20 cellular contexts compared by ENCODE assay signal in the genomic region with DNA sequence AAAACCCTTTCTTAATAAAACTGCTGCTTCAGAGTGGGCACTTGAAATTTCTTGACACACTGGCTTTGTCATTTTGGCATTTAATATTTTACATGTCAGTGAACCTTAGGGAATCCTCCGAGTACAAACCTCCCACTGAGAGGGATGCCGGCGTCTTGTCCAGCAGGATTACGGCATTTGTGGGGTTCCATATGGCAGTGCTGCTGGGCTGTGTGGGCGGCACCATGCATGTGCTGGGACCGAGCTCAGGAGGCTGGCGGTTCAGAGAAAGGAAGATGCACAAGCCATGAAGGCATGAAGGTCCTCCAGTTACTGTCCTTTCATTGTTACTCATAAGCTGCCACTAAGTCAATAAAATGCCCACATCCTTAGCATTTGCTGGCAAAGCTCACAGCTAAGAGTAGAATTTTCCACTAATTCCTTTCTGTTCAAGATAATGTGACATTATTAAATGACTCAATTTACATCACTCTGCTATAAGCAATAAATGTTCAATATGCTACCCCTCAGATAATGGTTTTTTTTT.
"Had no signal": no experiment of that assay in that cellular context is flagged by ENCODE, and none has a peak within 500 bp of the region (broad histone marks: within the 10 kb centered on the region; RNA-seq: fewer than 3 reads in every experiment).

No MANE protein-coding gene starts in this region.

- H3K27me3 Mint-ChIP-seq: activated B cell treated with CpG ODN at 0.5 μM for 24 hours; stimulated activated memory B cell treated with anti-CD40 and anti-IgM and Interleukin-4, amounts not matched to agents 10 μg/mL and 1 μg/mL and 100 μg/mL, for 72 hours had no signal

- H3K36me3 ChIP-seq: heart left ventricle, neutrophil, pancreas, right lobe of liver, uterus had no signal

- H3K4me3 Mint-ChIP-seq: activated B cell treated with CpG ODN at 0.5 μM for 24 hours; activated T-cell treated with anti-CD3 and anti-CD28 coated beads, Interleukin-2, amount 50 U/mL, for 72 hours; nephron; stimulated activated memory B cell treated with anti-CD40 and anti-IgM and Interleukin-4, amounts not matched to agents 10 μg/mL and 1 μg/mL and 100 μg/mL, for 72 hours had no signal

- H3K27ac ChIP-seq: epithelial cell of prostate, heart left ventricle, neutrophil, pancreas, right lobe of liver, testis, uterus had no signal

- H3K27ac Mint-ChIP-seq: activated T-cell treated with anti-CD3 and anti-CD28 coated beads, Interleukin-2, amount 50 U/mL, for 72 hours; nephron had no signal

- H3K4me3 ChIP-seq: heart left ventricle, pancreas, right lobe of liver, testis, uterus had no signal

- H3K9me3 Mint-ChIP-seq: activated B cell treated with CpG ODN at 0.5 μM for 24 hours; stimulated activated memory B cell treated with anti-CD40 and anti-IgM and Interleukin-4, amounts not matched to agents 10 μg/mL and 1 μg/mL and 100 μg/mL, for 72 hours had no signal

- ATAC-seq: heart left ventricle; left cardiac atrium; pancreas; right lobe of liver; stimulated activated memory B cell treated with anti-CD40 and anti-IgM and Interleukin-4, amounts not matched to agents 10 μg/mL and 1 μg/mL and 100 μg/mL, for 72 hours had no signal

- H3K27me3 ChIP-seq: heart left ventricle, neutrophil, pancreas, right lobe of liver, testis, uterus had no signal

- H3K4me1 Mint-ChIP-seq: activated B cell treated with CpG ODN at 0.5 μM for 24 hours had no signal

- DNase-seq: activated B cell treated with CpG ODN at 0.5 μM for 24 hours; activated CD4-positive, alpha-beta T cell treated with anti-CD3 and anti-CD28 coated beads for 48 hours; activated T-cell treated with anti-CD3 and anti-CD28 coated beads, Interleukin-2, amount 50 U/mL, for 72 hours; amygdala; cortex of kidney; heart left ventricle; left cardiac atrium; midbrain; pancreas; right lobe of liver; small intestine; stimulated activated CD4-positive, alpha-beta T cell treated with anti-CD3 and anti-CD28 coated beads, Interleukin-2, amount 100 ng/mL, for 24 hours; T1000; testis; trophoblast cell; uterus had no signal

- H3K4me1 ChIP-seq: pancreas, right lobe of liver, testis, uterus had no signal

- H3K9me3 ChIP-seq: neutrophil, pancreas, right lobe of liver, testis, uterus had no signal
